1 cellular context compared by ENCODE assay signal in genomic region chr17:75087558-75088453, GRCh38.
A peak's percentile ranks its signal among the peaks of the same experiment; 100 is the strongest.
TF ChIP-seq lines count a peak whose summit lies in the region.

SLC16A5 (plus strand) TSS chr17:75087954; CDS start chr17:75093637, 5,683 bp downstream.

TF ChIP-seq in HepG2, 621 proteins besides CTCF, POLR2A, EP300 and RAD21 (continued from another document and continues in another):
- TF ChIP-seq IRF9 (CRISPR knock-in tag; IDR thresholded peaks at IDR 0.05; ENCODE audit: borderline replicate concordance), result no peak
- TF ChIP-seq PCBP2 (optimal IDR thresholded peaks at IDR 0.05; ENCODE audit: low read depth, low read length, poor library complexity, severe bottlenecking), result no peak
- TF ChIP-seq ZNF749 (CRISPR knock-in tag; IDR thresholded peaks at IDR 0.05; ENCODE audit: borderline replicate concordance), result no peak
- no peak for TF ChIP-seq PRDM4 (CRISPR knock-in tag; IDR thresholded peaks at IDR 0.05; ENCODE audit: borderline replicate concordance)
- 0 out of 2 replicates have a peak, but pooled peaks have one; percentile 2 for TF ChIP-seq ARNTL (CRISPR knock-in tag; IDR thresholded peaks at IDR 0.05)
- no peak for TF ChIP-seq ZNF567 (CRISPR knock-in tag; IDR thresholded peaks at IDR 0.05; ENCODE audit: borderline replicate concordance)
- no peak for TF ChIP-seq KLF15 (CRISPR knock-in tag; IDR thresholded peaks at IDR 0.05; ENCODE audit: borderline replicate concordance)
- TF ChIP-seq ZBED4 (CRISPR knock-in tag; IDR thresholded peaks at IDR 0.05; ENCODE audit: borderline replicate concordance), result peak; percentile 75; the same call in 1 of the 2 replicates
- TF ChIP-seq MLX (CRISPR knock-in tag; IDR thresholded peaks at IDR 0.05), result peak; percentile 15; the same call in 1 of the 2 replicates
- no peak for TF ChIP-seq ZFYVE20 (CRISPR knock-in tag; IDR thresholded peaks at IDR 0.05; ENCODE audit: borderline replicate concordance, low read depth)
- TF ChIP-seq TEAD3 (CRISPR knock-in tag; optimal IDR thresholded peaks at IDR 0.05; ENCODE audit: borderline replicate concordance), result peak; percentile 81
- TF ChIP-seq JUN (CRISPR knock-in tag; IDR thresholded peaks at IDR 0.05), result no peak
- peak; percentile 90 for TF ChIP-seq ETV5 (CRISPR knock-in tag; IDR thresholded peaks at IDR 0.05; ENCODE audit: borderline replicate concordance)
- no peak for TF ChIP-seq TBX2 (CRISPR knock-in tag; IDR thresholded peaks at IDR 0.05; ENCODE audit: borderline replicate concordance)
- TF ChIP-seq ZNF34 (CRISPR knock-in tag; IDR thresholded peaks at IDR 0.05; ENCODE audit: borderline replicate concordance), result no peak
- TF ChIP-seq RAD51 (IDR thresholded peaks at IDR 0.05; ENCODE audit: borderline replicate concordance), result no peak
- TF ChIP-seq ZNF776 (CRISPR knock-in tag; IDR thresholded peaks at IDR 0.05), result no peak
- TF ChIP-seq ZNF20 (CRISPR knock-in tag; IDR thresholded peaks at IDR 0.05), result no peak
- peak; percentile 65; the same call in 1 of the 2 replicates for TF ChIP-seq TMF1 (CRISPR knock-in tag; IDR thresholded peaks at IDR 0.05; ENCODE audit: low read depth)
- no peak for TF ChIP-seq ZMYM2 (CRISPR knock-in tag; IDR thresholded peaks at IDR 0.05)
- TF ChIP-seq CBFB (CRISPR knock-in tag; IDR thresholded peaks at IDR 0.05), result no peak; the same call in 1 of the 2 replicates
- 0 out of 2 replicates have a peak, but pooled peaks have one; percentile 36 for TF ChIP-seq IRX3 (CRISPR knock-in tag; IDR thresholded peaks at IDR 0.05; ENCODE audit: borderline replicate concordance, low read depth)
- TF ChIP-seq YEATS4 (CRISPR knock-in tag; IDR thresholded peaks at IDR 0.05; ENCODE audit: borderline replicate concordance), result no peak
- no peak for TF ChIP-seq SMAD3 (CRISPR knock-in tag; IDR thresholded peaks at IDR 0.05)
- TF ChIP-seq STAT5B (CRISPR knock-in tag; IDR thresholded peaks at IDR 0.05), result no peak
- TF ChIP-seq ZXDC (CRISPR knock-in tag; IDR thresholded peaks at IDR 0.05), result no peak
- no peak for TF ChIP-seq SCMH1 (CRISPR knock-in tag; IDR thresholded peaks at IDR 0.05; ENCODE audit: borderline replicate concordance)
- no peak for TF ChIP-seq KLF13 (CRISPR knock-in tag; IDR thresholded peaks at IDR 0.05)
- TF ChIP-seq ZNF256 (CRISPR knock-in tag; conservative IDR thresholded peaks at IDR 0.05), result no peak
- TF ChIP-seq ZBTB37 (CRISPR knock-in tag; IDR thresholded peaks at IDR 0.05), result no peak
- TF ChIP-seq ZHX1 (CRISPR knock-in tag; IDR thresholded peaks at IDR 0.05; ENCODE audit: low read depth), result no peak
- TF ChIP-seq NFE2 (CRISPR knock-in tag; IDR thresholded peaks at IDR 0.05), result no peak
- no peak for TF ChIP-seq ZNF33A (CRISPR knock-in tag; IDR thresholded peaks at IDR 0.05; ENCODE audit: borderline replicate concordance)
- TF ChIP-seq CHD2 (IDR thresholded peaks at IDR 0.05; ENCODE audit: low read depth, low read length), result no peak
- no peak for TF ChIP-seq BORCS8-MEF2B (CRISPR knock-in tag; IDR thresholded peaks at IDR 0.05)
- 0 out of 2 replicates have a peak, but pooled peaks have one; percentile 17 for TF ChIP-seq AKAP8 (CRISPR knock-in tag; IDR thresholded peaks at IDR 0.05)
- no peak for TF ChIP-seq JARID2 (CRISPR knock-in tag; IDR thresholded peaks at IDR 0.05; ENCODE audit: insufficient replicate concordance)
- no peak for TF ChIP-seq ZNF275 (CRISPR knock-in tag; IDR thresholded peaks at IDR 0.05; ENCODE audit: borderline replicate concordance)
- peak; percentile 21; the same call in 1 of the 2 replicates for TF ChIP-seq TGIF2 (CRISPR knock-in tag; IDR thresholded peaks at IDR 0.05)
- no peak for TF ChIP-seq ATRX (CRISPR knock-in tag; IDR thresholded peaks at IDR 0.05; ENCODE audit: borderline replicate concordance)
- peak; percentile 48; the same call in 1 of the 2 replicates for TF ChIP-seq ZGPAT (CRISPR knock-in tag; IDR thresholded peaks at IDR 0.05)
- TF ChIP-seq ZNF260 (CRISPR knock-in tag; IDR thresholded peaks at IDR 0.05; ENCODE audit: borderline replicate concordance, low read depth), result no peak
- TF ChIP-seq SP5 (CRISPR knock-in tag; IDR thresholded peaks at IDR 0.05; ENCODE audit: borderline replicate concordance, low read depth), result no peak; the same call in none of the 2 replicates
- TF ChIP-seq RBM39 (IDR thresholded peaks at IDR 0.05; ENCODE audit: low read depth, low read length, poor library complexity, severe bottlenecking), result peak; percentile 25
- TF ChIP-seq KAT7 (CRISPR knock-in tag; IDR thresholded peaks at IDR 0.05; ENCODE audit: borderline replicate concordance), result no peak
- TF ChIP-seq NKX3-1 (CRISPR knock-in tag; IDR thresholded peaks at IDR 0.05), result peak; percentile 63; the same call in 1 of the 2 replicates
